13 cellular contexts compared by ENCODE assay signal in genomic region chr13:99357920-99358319, GRCh38. TPM values are rescaled to one million over a fixed set of nuclear protein-coding genes. Genes with fewer than 3 reads are reported as not detected.
DNase-seq lines count a peak whose midpoint lies in the region; ATAC-seq and TF ChIP-seq lines count a peak whose summit lies in the region.
"Had no signal": no experiment of that assay in that cellular context is flagged by ENCODE, and none has a peak within 500 bp of the region (broad histone marks: within the 10 kb centered on the region; RNA-seq: fewer than 3 reads in every experiment).

No MANE protein-coding gene starts in this region.

- H3K27me3 Mint-ChIP-seq in CD8-positive, alpha-beta memory T cell, result no peaks in the 10 kb centered on the region
- no peaks in the 10 kb centered on the region for H3K27me3 Mint-ChIP-seq in central memory CD8-positive, alpha-beta T cell
- no peaks in the 10 kb centered on the region for H3K27me3 Mint-ChIP-seq in neural crest cell (ENCODE audit: low read depth)

- peak overlapping the region; percentile 19 for H3K4me3 ChIP-seq in CD8-positive, alpha-beta memory T cell (ENCODE audit: low read length)
- no peak overlapping the region for H3K4me3 ChIP-seq in Peyer's patch
- H3K4me3 ChIP-seq: body of pancreas, MG63, psoas muscle had no signal

- H3K27ac Mint-ChIP-seq in CD8-positive, alpha-beta memory T cell, result peak overlapping the region; percentile 96 to 100 (median 99)
- H3K27ac Mint-ChIP-seq in central memory CD8-positive, alpha-beta T cell (ENCODE audit: low read depth), result peak overlapping the region; percentile 100
- peak overlapping the region; percentile 36 for H3K27ac Mint-ChIP-seq in neural crest cell (ENCODE audit: unreplicated experiment)

- H3K36me3 ChIP-seq in CD8-positive, alpha-beta memory T cell (ENCODE audit: insufficient read depth, low read length), result no peaks in the 10 kb centered on the region
- H3K36me3 ChIP-seq in Peyer's patch, result no peaks in the 10 kb centered on the region

- H3K9me3 ChIP-seq in CD8-positive, alpha-beta memory T cell (ENCODE audit: low read length), result no peaks in the 10 kb centered on the region
- no peaks in the 10 kb centered on the region for H3K9me3 ChIP-seq in Peyer's patch
- H3K9me3 ChIP-seq: body of pancreas, MG63, psoas muscle had no signal

- H3K9me3 Mint-ChIP-seq in CD8-positive, alpha-beta memory T cell, result no peaks in the 10 kb centered on the region
- H3K9me3 Mint-ChIP-seq in central memory CD8-positive, alpha-beta T cell, result no peaks in the 10 kb centered on the region
- peaks cover 3% of the 10 kb centered on the region for H3K9me3 Mint-ChIP-seq in neural crest cell

- ATAC-seq in central memory CD8-positive, alpha-beta T cell (replicated peaks; ENCODE audit: extremely low read depth, poor library complexity, severe bottlenecking), result no peak
- ATAC-seq in HG03439 (IDR thresholded peaks at IDR 0.05; ENCODE audit: unreplicated experiment), result no peak
- ATAC-seq: psoas muscle had no signal

- TF ChIP-seq POLR2A in Peyer's patch (IDR thresholded peaks at IDR 0.05), result no peak

- H3K27ac ChIP-seq in CD8-positive, alpha-beta memory T cell (ENCODE audit: low read depth, low read length), result peak overlapping the region; percentile 96
- H3K27ac ChIP-seq in Peyer's patch, result peak overlapping the region; percentile 70 to 88 (median 86)
- H3K27ac ChIP-seq: psoas muscle had no signal

- CTCF ChIA-PET in CD8-positive, alpha-beta memory T cell (lab: Charles Lee), result interaction anchor here (1.1 to 2.9 kb wide), 5 partner anchors 9 to 92 kb away, joined by 3 to 20 read pairs (median 7); no protein-coding TSS in a partner anchor

- DNase-seq in CD8-positive, alpha-beta memory T cell, result no peak
- DNase-seq in Peyer's patch (no peak), neural crest cell (ENCODE audit: low read depth, low spot score) (no peak), COR-L47 (lab: John Stamatoyannopoulos, UW) (no peak), ureter (ENCODE audit: low spot score) (no peak), SKM-1 (lab: John Stamatoyannopoulos, UW; ENCODE audit: unreplicated experiment) (no peak)
- DNase-seq in central memory CD8-positive, alpha-beta T cell (ENCODE audit: low spot score in 2 of 2), result no peak
- DNase-seq: body of pancreas, hypothalamus, NCI-H2171 treated with DMSO at 0.1 percent for 48 hours had no signal

- POLR2A ChIA-PET in CD8-positive, alpha-beta memory T cell (lab: Charles Lee), result no interaction called here

- H3K4me1 Mint-ChIP-seq in CD8-positive, alpha-beta memory T cell, result peaks cover 94 to 100% (median 99%) of the 10 kb centered on the region in 3 donors
- H3K4me1 Mint-ChIP-seq in central memory CD8-positive, alpha-beta T cell, result peaks cover 98% of the 10 kb centered on the region
- peaks cover 34% of the 10 kb centered on the region for H3K4me1 Mint-ChIP-seq in neural crest cell

- TF ChIP-seq CTCF in Peyer's patch (IDR thresholded peaks at IDR 0.05) (no peak), neural crest cell (conservative IDR thresholded peaks at IDR 0.05) (no peak)

- peak overlapping the region; percentile 62 to 79 (median 72) for H3K4me3 Mint-ChIP-seq in CD8-positive, alpha-beta memory T cell
- peak overlapping the region; percentile 77 for H3K4me3 Mint-ChIP-seq in central memory CD8-positive, alpha-beta T cell
- no peak overlapping the region for H3K4me3 Mint-ChIP-seq in neural crest cell

- peaks cover 16 to 61% (median 17%) of the 10 kb centered on the region in 3 donors for H3K36me3 Mint-ChIP-seq in CD8-positive, alpha-beta memory T cell
- H3K36me3 Mint-ChIP-seq in central memory CD8-positive, alpha-beta T cell (ENCODE audit: insufficient read depth), result peaks cover 35% of the 10 kb centered on the region
- peaks cover 38% of the 10 kb centered on the region for H3K36me3 Mint-ChIP-seq in neural crest cell (ENCODE audit: low read depth)

- no peaks in the 10 kb centered on the region for H3K27me3 ChIP-seq in CD8-positive, alpha-beta memory T cell (ENCODE audit: insufficient read depth, low read length, poor library complexity, severe bottlenecking)
- no peaks in the 10 kb centered on the region for H3K27me3 ChIP-seq in Peyer's patch
- H3K27me3 ChIP-seq: body of pancreas, MG63 had no signal

- peaks cover 97% of the 10 kb centered on the region for H3K4me1 ChIP-seq in CD8-positive, alpha-beta memory T cell (ENCODE audit: insufficient read depth, low read length)
- H3K4me1 ChIP-seq in Peyer's patch, result peaks cover 0 to 51% (median 26%) of the 10 kb centered on the region in 4 donors
- H3K4me1 ChIP-seq: body of pancreas, psoas muscle had no signal

RNA-seq across cellular contexts. Expression of gene GPR183, which starts 50.7 kb away (rescaled TPM):
- 10 to 100 TPM; 61.5 to 62.8 TPM for total RNA-seq in CD8-positive, alpha-beta memory T cell
- polyA plus RNA-seq in CD8-positive, alpha-beta memory T cell, result 232 TPM
- 10 to 100 TPM in 1 of 4 donors, 1 to 10 TPM in 3; 1.1 to 24.8 (median 3.9) TPM for total RNA-seq in Peyer's patch
- total RNA-seq in neural crest cell, result not detected in 2 replicates
- 5.4 TPM for total RNA-seq in ureter

Comparison
In these comparisons a context has a peak if more than half of its experiments do, and no peak if none do; other contexts are left out.
1. H3K27ac Mint-ChIP-seq: peak in every context shown above with its lines; median percentile 100 in central memory CD8-positive, alpha-beta T cell; 99 in CD8-positive, alpha-beta memory T cell; 36 in neural crest cell.